In genomic region chr15:80999623-81000036, GRCh38 we compare ENCODE assay signal across 7 cellular contexts. TPM values are rescaled to one million over a fixed set of nuclear protein-coding genes. Genes with fewer than 3 reads are reported as not detected.
DNase-seq lines count a peak whose midpoint lies in the region; ATAC-seq and TF ChIP-seq lines count a peak whose summit lies in the region.

No MANE protein-coding gene starts in this region.

- TF ChIP-seq CTCF in LNCaP clone FGC (IDR thresholded peaks at IDR 0.05; ENCODE audit: control insufficient read depth, extremely low read depth, insufficient read depth): no peak

- H3K4me3 ChIP-seq in LNCaP clone FGC (ENCODE audit: low read depth, low read length): peak overlapping the region; percentile 77

- peak; percentile 34 for ATAC-seq in GM19438 (IDR thresholded peaks at IDR 0.05; ENCODE audit: low read depth, unreplicated experiment)

- DNase-seq in LNCaP clone FGC (ENCODE audit: low read depth) (peak; percentile 89), germinal center (ENCODE audit: low spot score) (peak; percentile 21), cerebellum (ENCODE audit: low spot score) (no peak), globus pallidus (ENCODE audit: low spot score) (no peak)
- DNase-seq in activated T-cell treated with anti-CD3 and anti-CD28 coated beads, Interleukin-2, amount 50 U/mL, for 1 hour: peak; percentile 57
- DNase-seq in stimulated activated CD4-positive, alpha-beta T cell treated with anti-CD3 and anti-CD28 coated beads, Interleukin-2, amount 100 ng/mL, for 4 hours (ENCODE audit: low read depth): peak; percentile 40

RNA-seq across cellular contexts. Expression of gene TLNRD1, which starts 1.1 kb away (rescaled TPM):
- 8.3 TPM for total RNA-seq in cerebellum

RNA-seq across cellular contexts. Expression of gene MESD, which starts 10.0 kb away (rescaled TPM):
- 22.1 TPM for total RNA-seq in cerebellum

Comparison
In these comparisons a context has a peak if more than half of its experiments do, and no peak if none do; other contexts are left out.
1. DNase-seq: peak in LNCaP clone FGC (single experiment), activated T-cell treated with anti-CD3 and anti-CD28 coated beads, Interleukin-2, amount 50 U/mL, for 1 hour (single experiment), germinal center (single experiment) and stimulated activated CD4-positive, alpha-beta T cell treated with anti-CD3 and anti-CD28 coated beads, Interleukin-2, amount 100 ng/mL, for 4 hours (single experiment); none in cerebellum (single experiment) and globus pallidus (single experiment).